24 cellular contexts compared by ENCODE assay signal in genomic region chr12:124725612-124726237, GRCh38.
A peak's percentile ranks its signal among the peaks of the same experiment; 100 is the strongest.
DNase-seq lines count a peak whose midpoint lies in the region; ATAC-seq, FAIRE-seq and TF ChIP-seq lines count a peak whose summit lies in the region.
"Had no signal": no experiment of that assay in that cellular context is flagged by ENCODE, and none has a peak within 500 bp of the region (broad histone marks: within the 10 kb centered on the region; RNA-seq: fewer than 3 reads in every experiment).

No MANE protein-coding gene starts in this region.

- TF ChIP-seq EP300 in A549 (IDR thresholded peaks at IDR 0.05) (no peak), sigmoid colon (IDR thresholded peaks at IDR 0.05) (no peak)

- 87% methylated on average over 7 of the region's 7 CpGs for WGBS in A549 (ENCODE audit: missing lambda C conversion rate)
- WGBS in body of pancreas, 2 donors: 88 to 91% methylated on average over 7 of the region's 7 CpGs
- 91 to 93% methylated on average over 7 of the region's 7 CpGs for WGBS in sigmoid colon, 2 donors

- FAIRE-seq in A549 (lab: Jason Lieb, UNC): no peak
- FAIRE-seq: GM18507, kidney had no signal

- TF ChIP-seq CTCF in A549 (IDR thresholded peaks at IDR 0.05): no peak
- TF ChIP-seq CTCF in body of pancreas (IDR thresholded peaks at IDR 0.05): no peak
- no peak for TF ChIP-seq CTCF in sigmoid colon (IDR thresholded peaks at IDR 0.05)
- TF ChIP-seq CTCF in Peyer's patch (IDR thresholded peaks at IDR 0.05): no peak

- TF ChIP-seq RAD21 in A549 (conservative IDR thresholded peaks at IDR 0.05 in 1 of 2, IDR thresholded peaks at IDR 0.05 in 1 of 2): no peak

- peaks cover 36% of the 10 kb centered on the region for H3K4me1 ChIP-seq in A549
- H3K4me1 ChIP-seq in body of pancreas: peaks cover 33% of the 10 kb centered on the region
- H3K4me1 ChIP-seq in sigmoid colon: peaks cover 0 to 27% (median 23%) of the 10 kb centered on the region in 4 donors
- H3K4me1 ChIP-seq in Peyer's patch: no peaks in the 10 kb centered on the region
- H3K4me1 ChIP-seq: colonic mucosa had no signal

- TF ChIP-seq POLR2A in A549 (IDR thresholded peaks at IDR 0.05; ENCODE audit: low read length): no peak
- no peak for TF ChIP-seq POLR2A in body of pancreas (IDR thresholded peaks at IDR 0.05)
- no peak for TF ChIP-seq POLR2A in sigmoid colon (IDR thresholded peaks at IDR 0.05)
- no peak for TF ChIP-seq POLR2A in Peyer's patch (IDR thresholded peaks at IDR 0.05)

- H3K27me3 Mint-ChIP-seq in T-helper 2 cell treated with Interferon-gamma antibody and Interleukin-4, amounts not matched to agents 5 μg/mL and 100 μg/mL, for 36 hours (ENCODE audit: low read depth): peaks cover 17% of the 10 kb centered on the region
- H3K27me3 Mint-ChIP-seq: T-helper 17 cell, type B pancreatic cell had no signal

- no peaks in the 10 kb centered on the region for H3K27me3 ChIP-seq in body of pancreas
- no peaks in the 10 kb centered on the region for H3K27me3 ChIP-seq in sigmoid colon
- no peaks in the 10 kb centered on the region for H3K27me3 ChIP-seq in Peyer's patch
- H3K27me3 ChIP-seq: colonic mucosa, MG63 had no signal

- H3K4me3 ChIP-seq in A549 (no peak overlapping the region), body of pancreas (no peak overlapping the region), sigmoid colon (no peak overlapping the region), Peyer's patch (no peak overlapping the region)
- H3K4me3 ChIP-seq: colonic mucosa, MG63, SK-N-MC had no signal

- ATAC-seq in A549 (no peak), body of pancreas (no peak), left ventricle myocardium superior (peak; percentile 11)
- ATAC-seq: stimulated activated naive CD8-positive, alpha-beta T cell treated with anti-CD3 and anti-CD28 coated beads, Interleukin-15, Interleukin-2, amounts not matched to agents 100 U/mL and 50 U/mL, for 24 hours; T-helper 17 cell had no signal

- intact Hi-C loops in body of pancreas (cut with DNase I) (no loop called here), left ventricle myocardium superior (cut with micrococcal nuclease) (no loop called here), sigmoid colon (cut with DNase I) (no loop called here)

- no peaks in the 10 kb centered on the region for H3K36me3 Mint-ChIP-seq in T-helper 2 cell treated with Interferon-gamma antibody and Interleukin-4, amounts not matched to agents 5 μg/mL and 100 μg/mL, for 36 hours (ENCODE audit: low read depth)
- H3K36me3 Mint-ChIP-seq: type B pancreatic cell had no signal

- no peaks in the 10 kb centered on the region for H3K9me3 Mint-ChIP-seq in T-helper 2 cell treated with Interferon-gamma antibody and Interleukin-4, amounts not matched to agents 5 μg/mL and 100 μg/mL, for 36 hours
- H3K9me3 Mint-ChIP-seq: type B pancreatic cell had no signal

- POLR2A ChIA-PET in A549 (lab: Yijun Ruan, JAX): no interaction called here

- CTCF ChIA-PET in A549 (lab: Yijun Ruan, JAX): interaction anchor here (0.5 to 1.9 kb wide), 7 partner anchors 8 to 690 kb away, joined by 3 to 5 read pairs (median 3); no protein-coding TSS in a partner anchor

- H3K36me3 ChIP-seq in body of pancreas (replicated peaks in 1 of 2; ENCODE audit: insufficient read depth in 1 of 2, low read depth in 2 of 2) (no peaks in the 10 kb centered on the region), sigmoid colon (no peaks in the 10 kb centered on the region), Peyer's patch (no peaks in the 10 kb centered on the region)
- H3K36me3 ChIP-seq: colonic mucosa, MG63 had no signal

- no peak overlapping the region for H3K4me2 ChIP-seq in A549

- no peak for DNase-seq in A549 (ENCODE audit: low read depth in 1 of 2, low spot score in 1 of 2)
- no peak for DNase-seq in body of pancreas
- DNase-seq in left ventricle myocardium superior: no peak
- DNase-seq in sigmoid colon: no peak
- DNase-seq in NCI-H748 treated with DMSO at 0.1 percent for 48 hours (lab: John Stamatoyannopoulos, UW): no peak
- DNase-seq in Peyer's patch: no peak
- no peak for DNase-seq in T-helper 2 cell treated with Interferon-gamma antibody and Interleukin-4, amounts not matched to agents 5 μg/mL and 100 μg/mL, for 36 hours (ENCODE audit: low spot score)
- no peak for DNase-seq in NCI-H510A (lab: John Stamatoyannopoulos, UW)
- DNase-seq: activated CD4-positive, alpha-beta T cell treated with anti-CD3 and anti-CD28 coated beads for 4 hours; activated CD8-positive, alpha-beta memory T cell treated with anti-CD3 and anti-CD28 coated beads for 24 hours; activated gamma-delta T cell; activated T-cell treated with anti-CD3 and anti-CD28 coated beads, Interleukin-2, amount 50 U/mL, for 1 hour; colonic mucosa; DMS79 treated with DMSO at 0.1 percent for 48 hours; kidney; MG63; NCI-H1417 treated with DMSO at 0.1 percent for 48 hours; NK-92 treated with Interleukin-12 subunit alpha and Interleukin-12 subunit beta, amount 100 ng/mL, for 24 hours; stimulated activated CD4-positive, alpha-beta T cell treated with anti-CD3 and anti-CD28 coated beads, Interleukin-15, amount 100 ng/mL, for 24 hours; stimulated activated naive CD8-positive, alpha-beta T cell treated with anti-CD3 and anti-CD28 coated beads, Interleukin-15, Interleukin-2, amounts not matched to agents 100 U/mL and 50 U/mL, for 24 hours; T-helper 17 cell had no signal

- no peaks in the 10 kb centered on the region for H3K9me3 ChIP-seq in A549
- H3K9me3 ChIP-seq in body of pancreas: no peaks in the 10 kb centered on the region
- no peaks in the 10 kb centered on the region for H3K9me3 ChIP-seq in sigmoid colon
- H3K9me3 ChIP-seq in Peyer's patch: no peaks in the 10 kb centered on the region
- H3K9me3 ChIP-seq: colonic mucosa, MG63 had no signal

- no peak overlapping the region for H3K27ac ChIP-seq in A549
- peak overlapping the region in 3 of 4 donors; percentile 25 to 91 (median 79) for H3K27ac ChIP-seq in body of pancreas
- H3K27ac ChIP-seq in sigmoid colon: peak overlapping the region; percentile 41 to 68 (median 64)
- H3K27ac ChIP-seq in Peyer's patch: peak overlapping the region in 2 of 4 donors; percentile 46
- H3K27ac ChIP-seq: colonic mucosa, SK-N-MC had no signal

- no peak overlapping the region for H3K27ac Mint-ChIP-seq in T-helper 2 cell treated with Interferon-gamma antibody and Interleukin-4, amounts not matched to agents 5 μg/mL and 100 μg/mL, for 36 hours
- H3K27ac Mint-ChIP-seq: T-helper 17 cell, type B pancreatic cell had no signal

- H3K4me1 Mint-ChIP-seq in T-helper 2 cell treated with Interferon-gamma antibody and Interleukin-4, amounts not matched to agents 5 μg/mL and 100 μg/mL, for 36 hours (ENCODE audit: low read depth): no peaks in the 10 kb centered on the region
- H3K4me1 Mint-ChIP-seq: T-helper 17 cell had no signal

- no peak overlapping the region for H3K4me3 Mint-ChIP-seq in T-helper 2 cell treated with Interferon-gamma antibody and Interleukin-4, amounts not matched to agents 5 μg/mL and 100 μg/mL, for 36 hours
- H3K4me3 Mint-ChIP-seq: T-helper 17 cell, type B pancreatic cell had no signal

TF ChIP-seq in A549, 52 proteins besides CTCF, POLR2A, EP300 and RAD21:
- TF ChIP-seq ZNF302 (CRISPR knock-in tag; IDR thresholded peaks at IDR 0.05) (no peak), MAFK (IDR thresholded peaks at IDR 0.05; ENCODE audit: partially characterized antibody) (peak; percentile 30)

Comparison
In these comparisons a context has a peak if more than half of its experiments do, and no peak if none do; other contexts are left out.
1. H3K27ac ChIP-seq: peak in body of pancreas (3 of 4) and sigmoid colon (4 of 4); none in A549 (0 of 2).